8 cellular contexts compared by ENCODE assay signal in genomic region chr2:38603402-38604265, GRCh38. TPM values are rescaled to one million over a fixed set of nuclear protein-coding genes. Genes with fewer than 3 reads are reported as not detected.
A peak's percentile ranks its signal among the peaks of the same experiment; 100 is the strongest.
DNase-seq lines count a peak whose midpoint lies in the region; ATAC-seq and TF ChIP-seq lines count a peak whose summit lies in the region.

No MANE protein-coding gene starts in this region.

- H3K4me1 ChIP-seq in heart right ventricle, result peaks cover 3 to 46% (median 34%) of the 10 kb centered on the region in 9 donors

- H3K27ac ChIP-seq in SU-DHL-6 (ENCODE audit: low read depth, low read length) (no peak overlapping the region), heart right ventricle (peak overlapping the region; percentile 28 to 98 (median 97))

- WGBS in heart right ventricle, 2 donors, result 13 to 15% methylated on average over 23 of the region's 23 CpGs

- H3K4me3 ChIP-seq in SU-DHL-6 (ENCODE audit: insufficient read depth, low read length, poor library complexity, severe bottlenecking), result peak overlapping the region; percentile 64
- H3K4me3 ChIP-seq in heart right ventricle, result peak overlapping the region; percentile 65 to 97 (median 91)

- intact Hi-C loops in heart right ventricle (cut with DNase I) (loop anchor here in 8 of 10 donors (1.0 to 10.0 kb wide), 7 partner anchors 61 to 147 kb away; partner anchors contain the start of genes GALM (in 8 of the 8) and SRSF7 (in 1 of the 8)), posterior cingulate gyrus (cut with DNase I) (loop anchor here (2.0 to 5.0 kb wide), 3 partner anchors 63 to 226 kb away; partner anchors contain the start of genes ATL2, GALM and SRSF7)

- TF ChIP-seq CTCF in SU-DHL-6 (IDR thresholded peaks at IDR 0.05; ENCODE audit: insufficient read depth, low read length, poor library complexity, severe bottlenecking), result peak; percentile 87
- TF ChIP-seq CTCF in heart right ventricle (IDR thresholded peaks at IDR 0.05), result peak; percentile 70 to 98 (median 83)
- peak; percentile 81 for TF ChIP-seq CTCF in type B pancreatic cell (conservative IDR thresholded peaks at IDR 0.05)

- H3K9ac ChIP-seq in SU-DHL-6 (ENCODE audit: low read length), result peak overlapping the region; percentile 51

- no peaks in the 10 kb centered on the region for H3K36me3 ChIP-seq in SU-DHL-6 (ENCODE audit: low read length)
- no peaks in the 10 kb centered on the region for H3K36me3 ChIP-seq in heart right ventricle

- peaks cover 3% of the 10 kb centered on the region for H3K36me3 Mint-ChIP-seq in activated naive CD8-positive, alpha-beta T cell treated with anti-CD3 and anti-CD28 coated beads, Interleukin-2, amount 10 ng/mL, durations not matched to agents 7 days and 5 days
- H3K36me3 Mint-ChIP-seq in type B pancreatic cell, result no peaks in the 10 kb centered on the region

- H4K20me1 ChIP-seq in SU-DHL-6 (ENCODE audit: low read depth, low read length), result 0 out of 2 replicates have a peak, but pooled peaks cover 3% of the 10 kb centered on the region

- no peaks in the 10 kb centered on the region for H3K27me3 Mint-ChIP-seq in activated naive CD8-positive, alpha-beta T cell treated with anti-CD3 and anti-CD28 coated beads, Interleukin-2, amount 10 ng/mL, durations not matched to agents 7 days and 5 days
- no peaks in the 10 kb centered on the region for H3K27me3 Mint-ChIP-seq in type B pancreatic cell

- H3K27me3 ChIP-seq in SU-DHL-6 (ENCODE audit: low read length) (no peaks in the 10 kb centered on the region), heart right ventricle (no peaks in the 10 kb centered on the region)

- DNase-seq in DMS79 treated with DMSO at 0.1 percent for 48 hours (lab: John Stamatoyannopoulos, UW) (peak; percentile 61), HEK293T (ENCODE audit: extremely low spot score) (peak; percentile 77), NCI-H1105 treated with DMSO at 0.1 percent for 48 hours (lab: John Stamatoyannopoulos, UW) (peak; percentile 67), heart right ventricle (peak; percentile 79 to 82), posterior cingulate gyrus (peak; percentile 61 to 98 (median 78)), type B pancreatic cell (ENCODE audit: extremely low spot score, unreplicated experiment) (peak; percentile 83)
- peak; percentile 85 for DNase-seq in activated naive CD8-positive, alpha-beta T cell treated with anti-CD3 and anti-CD28 coated beads, Interleukin-2, amount 10 ng/mL, durations not matched to agents 7 days and 5 days

- H3K9me2 ChIP-seq in SU-DHL-6 (replicated peaks; ENCODE audit: insufficient read depth, low read length), result no peaks in the 10 kb centered on the region

- H3K4me1 Mint-ChIP-seq in activated naive CD8-positive, alpha-beta T cell treated with anti-CD3 and anti-CD28 coated beads, Interleukin-2, amount 10 ng/mL, durations not matched to agents 7 days and 5 days, result peaks cover 34% of the 10 kb centered on the region
- peaks cover 33% of the 10 kb centered on the region for H3K4me1 Mint-ChIP-seq in type B pancreatic cell (ENCODE audit: unreplicated experiment)

- H3K4me2 ChIP-seq in SU-DHL-6 (ENCODE audit: low read depth, low read length, poor library complexity, severe bottlenecking), result peak overlapping the region; percentile 88

- H3K9me3 Mint-ChIP-seq in activated naive CD8-positive, alpha-beta T cell treated with anti-CD3 and anti-CD28 coated beads, Interleukin-2, amount 10 ng/mL, durations not matched to agents 7 days and 5 days, result no peaks in the 10 kb centered on the region
- H3K9me3 Mint-ChIP-seq in type B pancreatic cell, result no peaks in the 10 kb centered on the region

- H3K4me3 Mint-ChIP-seq in activated naive CD8-positive, alpha-beta T cell treated with anti-CD3 and anti-CD28 coated beads, Interleukin-2, amount 10 ng/mL, durations not matched to agents 7 days and 5 days, result peak overlapping the region; percentile 94
- peak overlapping the region; percentile 94 for H3K4me3 Mint-ChIP-seq in type B pancreatic cell

- peak overlapping the region; percentile 71 for H2AFZ ChIP-seq in SU-DHL-6 (ENCODE audit: low read depth, low read length, severe bottlenecking)

- peak; percentile 73 for ATAC-seq in activated naive CD8-positive, alpha-beta T cell treated with anti-CD3 and anti-CD28 coated beads, Interleukin-2, amount 10 ng/mL, durations not matched to agents 7 days and 5 days (ENCODE audit: low read depth)
- peak; percentile 70 to 91 (median 84) for ATAC-seq in heart right ventricle

- peak overlapping the region; percentile 90 for H3K27ac Mint-ChIP-seq in activated naive CD8-positive, alpha-beta T cell treated with anti-CD3 and anti-CD28 coated beads, Interleukin-2, amount 10 ng/mL, durations not matched to agents 7 days and 5 days
- H3K27ac Mint-ChIP-seq in type B pancreatic cell, result peak overlapping the region; percentile 96

- peaks cover 12% of the 10 kb centered on the region for H3F3A ChIP-seq in SU-DHL-6 (ENCODE audit: insufficient read depth)

- no peaks in the 10 kb centered on the region for H3K9me3 ChIP-seq in SU-DHL-6 (ENCODE audit: insufficient read depth, low read length)
- no peaks in the 10 kb centered on the region for H3K9me3 ChIP-seq in heart right ventricle

- H3K79me2 ChIP-seq in SU-DHL-6 (ENCODE audit: insufficient read depth, low read length), result no peaks in the 10 kb centered on the region

- CTCF ChIA-PET in HEK293T (lab: Yijun Ruan, JAX), result interaction anchor here (0.6 to 2.2 kb wide), 9 partner anchors 9 to 134 kb away, joined by 3 to 10 read pairs (median 3); partner anchors contain the start of gene GALM

- POLR2A ChIA-PET in HEK293T (lab: Yijun Ruan, JAX), result interaction anchor here (0.6 to 2.7 kb wide), 7 partner anchors 22 to 148 kb away, joined by 3 to 11 read pairs (median 4); partner anchors contain the start of genes GALM and SRSF7
- POLR2A ChIA-PET in activated naive CD8-positive, alpha-beta T cell treated with anti-CD3 and anti-CD28 coated beads, Interleukin-2, amount 10 ng/mL, durations not matched to agents 7 days and 5 days (lab: Charles Lee), result interaction anchor here (0.6 to 4.7 kb wide), 11 partner anchors 9 to 148 kb away, joined by 3 to 57 read pairs (median 4); partner anchors contain the start of genes GALM and SRSF7

TF ChIP-seq in HEK293T, 16 proteins besides CTCF, POLR2A, EP300 and RAD21:
- TF ChIP-seq CTBP1 (IDR thresholded peaks at IDR 0.05; ENCODE audit: borderline replicate concordance) (no peak; the same call in 1 of the 2 replicates), BHLHE40 (IDR thresholded peaks at IDR 0.05; ENCODE audit: borderline replicate concordance) (no peak), L3MBTL2 (conservative IDR thresholded peaks at IDR 0.05) (peak; percentile 79)
- TF ChIP-seq, protein P1, sequence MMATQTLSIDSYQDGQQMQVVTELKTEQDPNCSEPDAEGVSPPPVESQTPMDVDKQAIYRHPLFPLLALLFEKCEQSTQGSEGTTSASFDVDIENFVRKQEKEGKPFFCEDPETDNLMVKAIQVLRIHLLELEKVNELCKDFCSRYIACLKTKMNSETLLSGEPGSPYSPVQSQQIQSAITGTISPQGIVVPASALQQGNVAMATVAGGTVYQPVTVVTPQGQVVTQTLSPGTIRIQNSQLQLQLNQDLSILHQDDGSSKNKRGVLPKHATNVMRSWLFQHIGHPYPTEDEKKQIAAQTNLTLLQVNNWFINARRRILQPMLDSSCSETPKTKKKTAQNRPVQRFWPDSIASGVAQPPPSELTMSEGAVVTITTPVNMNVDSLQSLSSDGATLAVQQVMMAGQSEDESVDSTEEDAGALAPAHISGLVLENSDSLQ (IDR thresholded peaks at IDR 0.05), result no peak

RNA-seq across cellular contexts. Expression of gene HNRNPLL, which starts 0.9 kb away (rescaled TPM):
- 10 to 100 TPM; 50.5 to 63.0 TPM for total RNA-seq in activated naive CD8-positive, alpha-beta T cell treated with anti-CD3 and anti-CD28 coated beads, Interleukin-2, amount 10 ng/mL, durations not matched to agents 7 days and 5 days
- total RNA-seq in heart right ventricle (10 to 100 TPM; 22.4 to 32.7 (median 25.9) TPM), type B pancreatic cell (ENCODE audit: low replicate concordance) (49.4 and 72.3 TPM in 2 replicates)
- 10 to 100 TPM in 1 of 2 donors, 1 to 10 TPM in 1; 8.9 to 13.6 TPM for polyA plus RNA-seq in heart right ventricle
